ENCODE assay signal across 13 cellular contexts in genomic region chr10:100167521-100168312, GRCh38. TPM values are rescaled to one million over a fixed set of nuclear protein-coding genes. Genes with fewer than 3 reads are reported as not detected.
DNase-seq lines count a peak whose midpoint lies in the region; ATAC-seq and TF ChIP-seq lines count a peak whose summit lies in the region.
"Had no signal": no experiment of that assay in that cellular context is flagged by ENCODE, and none has a peak within 500 bp of the region (broad histone marks: within the 10 kb centered on the region; RNA-seq: fewer than 3 reads in every experiment).

No MANE protein-coding gene starts in this region.

- no peaks in the 10 kb centered on the region for H3K9me3 ChIP-seq in CD4-positive, alpha-beta memory T cell (ENCODE audit: control insufficient read depth in 1 of 2, low read length in 2 of 2)
- H3K9me3 ChIP-seq in osteoblast (ENCODE audit: low read depth, low read length): no peaks in the 10 kb centered on the region
- H3K9me3 ChIP-seq: thoracic aorta had no signal

- intact Hi-C loops in CD4-positive, alpha-beta memory T cell (cut with micrococcal nuclease): loop anchor here (2.0 kb wide), 1 partner anchor 19 kb away; the partner anchor contains the start of gene ERLIN1
- intact Hi-C loops in lower leg skin (cut with DNase I; ENCODE audit: low total_unique reads): no loop called here

- H3K4me1 Mint-ChIP-seq in CD4-positive, alpha-beta memory T cell: peaks cover 21 to 35% (median 26%) of the 10 kb centered on the region in 4 donors

- H3K36me3 Mint-ChIP-seq in CD4-positive, alpha-beta memory T cell: peaks cover 38 to 48% of the 10 kb centered on the region in 2 donors

- H3K4me2 ChIP-seq in osteoblast (ENCODE audit: insufficient read depth, low read length): peak overlapping the region; percentile 1
- H3K4me2 ChIP-seq: SK-N-SH had no signal

- H3K27ac ChIP-seq in CD4-positive, alpha-beta memory T cell (ENCODE audit: low read depth, low read length): peak overlapping the region; percentile 62
- H3K27ac ChIP-seq in osteoblast (ENCODE audit: low read depth, low read length): peak overlapping the region; percentile 12
- H3K27ac ChIP-seq: thoracic aorta had no signal

- CTCF ChIA-PET in CD4-positive, alpha-beta memory T cell (lab: Charles Lee; ENCODE audit: partially characterized antibody): interaction anchor here (0.6 kb wide), 1 partner anchor 73 kb away, joined by 3 read pairs; no protein-coding TSS in a partner anchor

- no peaks in the 10 kb centered on the region for H4K20me1 ChIP-seq in osteoblast (ENCODE audit: insufficient read depth, low read length)

- no peaks in the 10 kb centered on the region for H3K27me3 Mint-ChIP-seq in CD4-positive, alpha-beta memory T cell

- POLR2A ChIA-PET in CD4-positive, alpha-beta memory T cell (lab: Charles Lee; ENCODE audit: partially characterized antibody): interaction anchor here (1.5 kb wide), 1 partner anchor 18 kb away, joined by 4 read pairs; the partner anchor contains the start of gene ERLIN1

- no peak for TF ChIP-seq POLR2A in lower leg skin (IDR thresholded peaks at IDR 0.05)

- H2AFZ ChIP-seq in osteoblast (ENCODE audit: low read length): no peak overlapping the region

- 75 to 83% methylated on average over 7 of the region's 7 CpGs for WGBS in lower leg skin, 2 donors

- H3K79me2 ChIP-seq in osteoblast (ENCODE audit: insufficient read depth, low read length): peaks cover 19% of the 10 kb centered on the region

- ATAC-seq in HG03097 (IDR thresholded peaks at IDR 0.05; ENCODE audit: low FRiP score, unreplicated experiment) (no peak), GM21528 (IDR thresholded peaks at IDR 0.05; ENCODE audit: low FRiP score, unreplicated experiment) (no peak)
- ATAC-seq: K562 had no signal

- TF ChIP-seq CTCF in osteoblast (IDR thresholded peaks at IDR 0.05; ENCODE audit: extremely low read depth, low read depth, low read length): no peak
- TF ChIP-seq CTCF in lower leg skin (IDR thresholded peaks at IDR 0.05): no peak

- peak overlapping the region in 1 of 2 donors; percentile 28 for H3K4me3 ChIP-seq in CD4-positive, alpha-beta memory T cell (ENCODE audit: low read length in 2 of 2)
- no peak overlapping the region for H3K4me3 ChIP-seq in osteoblast (ENCODE audit: insufficient read depth, low read length)
- no peak overlapping the region for H3K4me3 ChIP-seq in lower leg skin (ENCODE audit: low read depth, poor library complexity, severe bottlenecking)
- H3K4me3 ChIP-seq: K562, thoracic aorta had no signal

- peak overlapping the region; percentile 67 to 92 (median 80) for H3K4me3 Mint-ChIP-seq in CD4-positive, alpha-beta memory T cell

- H3K27me3 ChIP-seq in CD4-positive, alpha-beta memory T cell (ENCODE audit: insufficient read depth, low read length): no peaks in the 10 kb centered on the region
- H3K27me3 ChIP-seq in osteoblast (ENCODE audit: insufficient read depth, low read length): no peaks in the 10 kb centered on the region

- peak overlapping the region; percentile 67 to 97 (median 91) for H3K27ac Mint-ChIP-seq in CD4-positive, alpha-beta memory T cell

- H3K9me3 Mint-ChIP-seq in CD4-positive, alpha-beta memory T cell: peaks cover 0 to 4% (median 0%) of the 10 kb centered on the region in 8 donors

- H3K36me3 ChIP-seq in CD4-positive, alpha-beta memory T cell (ENCODE audit: insufficient read depth, low read length): peaks cover 9% of the 10 kb centered on the region
- peaks cover 10% of the 10 kb centered on the region for H3K36me3 ChIP-seq in osteoblast (ENCODE audit: insufficient read depth, low read length)
- H3K36me3 ChIP-seq: thoracic aorta had no signal

- peaks cover 22% of the 10 kb centered on the region for H3K4me1 ChIP-seq in CD4-positive, alpha-beta memory T cell (ENCODE audit: insufficient read depth, low read length)
- H3K4me1 ChIP-seq in osteoblast (ENCODE audit: insufficient read depth, low read length): peaks cover 6% of the 10 kb centered on the region

- peak in 2 of 5 donors; percentile 18 to 20 for DNase-seq in CD4-positive, alpha-beta memory T cell
- peak; percentile 40 for DNase-seq in NCI-H69 (lab: John Stamatoyannopoulos, UW)
- DNase-seq in dermis blood vessel endothelial cell: peak; percentile 24
- peak; percentile 50 for DNase-seq in osteoblast (ENCODE audit: insufficient read length, low spot score, missing footprints)
- DNase-seq in lower leg skin (ENCODE audit: low spot score in 2 of 2): no peak
- no peak for DNase-seq in SIG-M5 (lab: John Stamatoyannopoulos, UW)
- DNase-seq: glutamatergic neuron, NCI-H2227 treated with DMSO at 0.1 percent for 48 hours, SK-N-SH had no signal

RNA-seq across cellular contexts. Expression of gene ERLIN1, which starts 18.1 kb away (rescaled TPM):
- 10 to 100 TPM; 11.6 to 12.5 TPM for total RNA-seq in CD4-positive, alpha-beta memory T cell
- 10 to 100 TPM in 1 of 2 donors, 1 to 10 TPM in 1; 7.2 to 15.9 TPM for polyA plus RNA-seq in CD4-positive, alpha-beta memory T cell
- total RNA-seq in dermis blood vessel endothelial cell (32.8 and 62.6 TPM in 2 replicates), osteoblast (28.6 and 33.0 TPM in 2 replicates), lower leg skin (10 to 100 TPM; 23.0 to 36.9 (median 35.1) TPM)

Comparison
In these comparisons a context has a peak if more than half of its experiments do, and no peak if none do; other contexts are left out.
1. DNase-seq: peak in NCI-H69 (single experiment), dermis blood vessel endothelial cell (single experiment) and osteoblast (single experiment); none in lower leg skin (0 of 2) and SIG-M5 (single experiment).